ENCODE assay signal across 8 cellular contexts in the genomic region with DNA sequence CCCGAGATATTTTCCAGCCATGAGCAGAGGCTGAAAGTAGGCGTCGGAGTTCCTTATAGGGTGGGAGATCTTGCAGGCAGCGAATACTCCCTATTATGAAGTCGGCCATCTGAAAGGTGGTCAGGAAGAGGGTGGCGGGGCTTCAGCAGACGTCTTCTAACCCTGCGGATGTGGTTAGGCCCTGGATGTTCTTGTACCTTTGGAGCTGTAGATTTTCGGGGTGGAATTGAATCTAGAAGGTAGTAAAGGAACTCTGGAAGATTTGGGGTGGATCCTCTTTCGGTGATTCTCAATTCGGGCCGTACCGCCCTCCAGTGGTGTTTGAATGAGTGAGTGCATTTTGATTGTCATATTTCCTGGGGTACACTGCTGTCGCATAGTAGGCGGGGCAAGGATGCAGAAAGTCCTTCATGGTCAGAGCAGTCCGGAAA. TPM values are rescaled to one million over a fixed set of nuclear protein-coding genes. Genes with fewer than 3 reads are reported as not detected.
DNase-seq lines count a peak whose midpoint lies in the region; ATAC-seq and TF ChIP-seq lines count a peak whose summit lies in the region.

No MANE protein-coding gene starts in this region.

- peak; percentile 37 to 72 (median 58) for DNase-seq in CD8-positive, alpha-beta T cell
- peak; percentile 84 for DNase-seq in NCI-H69 (lab: John Stamatoyannopoulos, UW)
- DNase-seq in activated CD8-positive, alpha-beta T cell treated with anti-CD3 and anti-CD28 coated beads for 36 hours = peak; percentile 83
- DNase-seq in effector memory CD4-positive, alpha-beta T cell = peak; percentile 41 to 58 (median 53)
- DNase-seq in stimulated activated CD8-positive, alpha-beta memory T cell treated with anti-CD3 and anti-CD28 coated beads, Interleukin-2, amount 100 ng/mL, for 1 hour (ENCODE audit: low read depth in 2 of 2) = peak; percentile 23 to 36

- no peaks in the 10 kb centered on the region for H3K9me3 ChIP-seq in CD8-positive, alpha-beta T cell (ENCODE audit: low read length)
- H3K9me3 ChIP-seq in effector memory CD4-positive, alpha-beta T cell (ENCODE audit: control insufficient read depth, low read length) = no peaks in the 10 kb centered on the region
- no peaks in the 10 kb centered on the region for H3K9me3 ChIP-seq in mesodermal cell (ENCODE audit: control insufficient read depth, low read length)

- H3K27me3 Mint-ChIP-seq in CD8-positive, alpha-beta T cell (ENCODE audit: low read depth) = no peaks in the 10 kb centered on the region
- H3K27me3 Mint-ChIP-seq in activated CD8-positive, alpha-beta T cell treated with anti-CD3 and anti-CD28 coated beads for 36 hours = no peaks in the 10 kb centered on the region

- H3K4me1 Mint-ChIP-seq in CD8-positive, alpha-beta T cell (ENCODE audit: low read depth) = peaks cover 17% of the 10 kb centered on the region
- peaks cover 18% of the 10 kb centered on the region for H3K4me1 Mint-ChIP-seq in activated CD8-positive, alpha-beta T cell treated with anti-CD3 and anti-CD28 coated beads for 36 hours (ENCODE audit: low read depth)

- H3K27me3 ChIP-seq in CD8-positive, alpha-beta T cell (ENCODE audit: insufficient read depth, low read length) = no peaks in the 10 kb centered on the region
- H3K27me3 ChIP-seq in effector memory CD4-positive, alpha-beta T cell (replicated peaks; ENCODE audit: control insufficient read depth, insufficient read depth, low read length, poor library complexity, severe bottlenecking) = no peaks in the 10 kb centered on the region

- POLR2A ChIA-PET in CD8-positive, alpha-beta T cell (lab: Charles Lee) = interaction anchor here (1.0 to 1.4 kb wide), 2 partner anchors 12 to 15 kb away, joined by 3 to 4 read pairs; no protein-coding TSS in a partner anchor
- POLR2A ChIA-PET in activated CD8-positive, alpha-beta T cell treated with anti-CD3 and anti-CD28 coated beads for 36 hours (lab: Charles Lee) = interaction anchor here (0.9 to 2.6 kb wide), 6 partner anchors 11 to 104 kb away, joined by 3 to 13 read pairs (median 4); a partner anchor contains a TSS

- H3K36me3 ChIP-seq in CD8-positive, alpha-beta T cell (ENCODE audit: insufficient read depth, low read length) = no peaks in the 10 kb centered on the region
- H3K36me3 ChIP-seq in effector memory CD4-positive, alpha-beta T cell (ENCODE audit: control insufficient read depth, insufficient read depth, low read length) = no peaks in the 10 kb centered on the region
- H3K36me3 ChIP-seq in mesodermal cell (ENCODE audit: control insufficient read depth, insufficient read depth, low read length) = peaks cover 20% of the 10 kb centered on the region

- H3K4me3 ChIP-seq in CD8-positive, alpha-beta T cell (ENCODE audit: low read depth, low read length) = peak overlapping the region; percentile 85
- H3K4me3 ChIP-seq in effector memory CD4-positive, alpha-beta T cell (ENCODE audit: insufficient read depth, low read depth, low read length, poor library complexity, severe bottlenecking) = peak overlapping the region; percentile 74
- H3K4me3 ChIP-seq in mesodermal cell (ENCODE audit: extremely low read depth, insufficient read depth, low read length, poor library complexity, severe bottlenecking) = peak overlapping the region; percentile 88

- intact Hi-C loops in CD8-positive, alpha-beta T cell (cut with DNase I, micrococcal nuclease) = loop anchor here (1.0 to 5.0 kb wide), 9 partner anchors 104 to 1431 kb away; a partner anchor contains a TSS
- intact Hi-C loops in activated CD8-positive, alpha-beta T cell treated with anti-CD3 and anti-CD28 coated beads for 36 hours (cut with micrococcal nuclease) = loop anchor here (10.0 kb wide), 2 partner anchors 144 to 274 kb away; no protein-coding TSS in a partner anchor

- no peak overlapping the region for H3K4me3 Mint-ChIP-seq in CD8-positive, alpha-beta T cell
- H3K4me3 Mint-ChIP-seq in activated CD8-positive, alpha-beta T cell treated with anti-CD3 and anti-CD28 coated beads for 36 hours = no peak overlapping the region

- no peak overlapping the region for H3K27ac Mint-ChIP-seq in CD8-positive, alpha-beta T cell
- H3K27ac Mint-ChIP-seq in activated CD8-positive, alpha-beta T cell treated with anti-CD3 and anti-CD28 coated beads for 36 hours = no peak overlapping the region

- CTCF ChIA-PET in CD8-positive, alpha-beta T cell (lab: Charles Lee) = interaction anchor here (1.5 to 1.7 kb wide), 4 partner anchors 11 to 278 kb away, joined by 3 to 6 read pairs (median 4); no protein-coding TSS in a partner anchor
- CTCF ChIA-PET in activated CD8-positive, alpha-beta T cell treated with anti-CD3 and anti-CD28 coated beads for 36 hours (lab: Charles Lee) = interaction anchor here (0.6 to 2.5 kb wide), 8 partner anchors 9 to 284 kb away, joined by 3 to 14 read pairs (median 4); no protein-coding TSS in a partner anchor

- H3K27ac ChIP-seq in CD8-positive, alpha-beta T cell (ENCODE audit: low read depth, low read length) = peak overlapping the region; percentile 90
- H3K27ac ChIP-seq in effector memory CD4-positive, alpha-beta T cell (ENCODE audit: insufficient read depth, low read length, poor library complexity, severe bottlenecking) = peak overlapping the region; percentile 96
- H3K27ac ChIP-seq in mesodermal cell (ENCODE audit: low read depth, low read length, severe bottlenecking) = peak overlapping the region; percentile 99

- peaks cover 16% of the 10 kb centered on the region for H3K4me1 ChIP-seq in CD8-positive, alpha-beta T cell (ENCODE audit: insufficient read depth, low read length)
- H3K4me1 ChIP-seq in effector memory CD4-positive, alpha-beta T cell (ENCODE audit: control insufficient read depth, insufficient read depth, low read length, poor library complexity, severe bottlenecking) = peaks cover 4% of the 10 kb centered on the region
- peaks cover 6% of the 10 kb centered on the region for H3K4me1 ChIP-seq in mesodermal cell (ENCODE audit: control insufficient read depth, insufficient read depth, low read length, poor library complexity, severe bottlenecking)

- TF ChIP-seq CTCF in CD8-positive, alpha-beta T cell (IDR thresholded peaks at IDR 0.05) = peak; percentile 52
- TF ChIP-seq CTCF in activated CD8-positive, alpha-beta T cell treated with anti-CD3 and anti-CD28 coated beads for 36 hours (IDR thresholded peaks at IDR 0.05) = peak; percentile 71

- H3K36me3 Mint-ChIP-seq in CD8-positive, alpha-beta T cell = peaks cover 15% of the 10 kb centered on the region
- peaks cover 15% of the 10 kb centered on the region for H3K36me3 Mint-ChIP-seq in activated CD8-positive, alpha-beta T cell treated with anti-CD3 and anti-CD28 coated beads for 36 hours (ENCODE audit: low read depth)

- 1 to 3% methylated on average over 16 of the region's 16 CpGs for WGBS in mesodermal cell (ENCODE audit: insufficient coverage in 2 of 2), 2 experiments

- no peaks in the 10 kb centered on the region for H3K9me3 Mint-ChIP-seq in CD8-positive, alpha-beta T cell
- H3K9me3 Mint-ChIP-seq in activated CD8-positive, alpha-beta T cell treated with anti-CD3 and anti-CD28 coated beads for 36 hours = no peaks in the 10 kb centered on the region

- peak; percentile 52 for ATAC-seq in CD8-positive, alpha-beta T cell
- ATAC-seq in GM19397 (IDR thresholded peaks at IDR 0.05; ENCODE audit: unreplicated experiment) (peak; percentile 47), HG03558 (IDR thresholded peaks at IDR 0.05; ENCODE audit: extremely low read depth, unreplicated experiment) (peak; percentile 53)
- ATAC-seq in activated CD8-positive, alpha-beta T cell treated with anti-CD3 and anti-CD28 coated beads for 36 hours = peak; percentile 62

RNA-seq across cellular contexts. Expression of a gene that starts 0.6 kb away (rescaled TPM):
- 10 to 100 TPM; 44.1 to 50.4 TPM for total RNA-seq in CD8-positive, alpha-beta T cell
- total RNA-seq in activated CD8-positive, alpha-beta T cell treated with anti-CD3 and anti-CD28 coated beads for 36 hours = 100 to 1,000 TPM; 140 to 145 TPM
- 72.9 TPM for polyA plus RNA-seq in mesodermal cell (2013, experiment 1 of 2)
- 63.4 TPM for polyA plus RNA-seq in mesodermal cell (2013, experiment 2 of 2)

RNA-seq across cellular contexts. Expression of a gene that starts 48.5 kb away (rescaled TPM):
- total RNA-seq in CD8-positive, alpha-beta T cell = 10 to 100 TPM; 24.8 to 25.9 TPM
- total RNA-seq in activated CD8-positive, alpha-beta T cell treated with anti-CD3 and anti-CD28 coated beads for 36 hours = 10 to 100 TPM; 22.0 to 23.6 TPM
- polyA plus RNA-seq in mesodermal cell (2013, experiment 1 of 2) = 17.0 TPM
- polyA plus RNA-seq in mesodermal cell (2013, experiment 2 of 2) = 16.0 TPM

Comparison
In these comparisons a context has a peak if more than half of its experiments do, and no peak if none do; other contexts are left out.
1. Peak in every context shown above with its lines: DNase-seq, ATAC-seq, H3K4me3 ChIP-seq and H3K27ac ChIP-seq.
2. DNase-seq: peak in every context shown above with its lines; median percentile 84 in NCI-H69; 83 in activated CD8-positive, alpha-beta T cell treated with anti-CD3 and anti-CD28 coated beads for 36 hours; 58 in CD8-positive, alpha-beta T cell; 53 in effector memory CD4-positive, alpha-beta T cell; 30 in stimulated activated CD8-positive, alpha-beta memory T cell treated with anti-CD3 and anti-CD28 coated beads, Interleukin-2, amount 100 ng/mL, for 1 hour.